In the genomic region with DNA sequence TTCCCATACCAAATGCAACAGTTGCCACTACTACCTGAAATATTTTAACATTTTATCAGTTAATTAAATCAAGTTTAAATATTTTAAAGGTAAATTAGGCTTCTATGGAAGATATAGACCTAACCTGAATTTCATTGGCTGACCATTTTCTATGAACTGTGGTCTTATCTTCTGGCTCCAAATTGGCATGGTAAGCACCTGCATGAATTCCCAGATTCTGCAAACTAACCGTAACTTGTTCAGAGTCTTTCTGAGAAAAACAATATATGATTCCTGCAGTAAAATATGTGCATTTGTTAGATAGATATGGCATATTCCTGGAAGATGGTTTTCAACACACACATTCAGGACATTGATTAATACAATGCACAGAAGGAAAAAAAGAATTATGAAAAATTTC, we compare ENCODE assay signal across 30 cellular contexts. TPM values are rescaled to one million over a fixed set of nuclear protein-coding genes. Genes with fewer than 3 reads are reported as not detected.
"Had no signal": no experiment of that assay in that cellular context is flagged by ENCODE, and none has a peak within 500 bp of the region (broad histone marks: within the 10 kb centered on the region; RNA-seq: fewer than 3 reads in every experiment).

No MANE protein-coding gene starts in this region.

- H3K27ac ChIP-seq: neutrophil, parathyroid adenoma, psoas muscle, right lobe of liver, sigmoid colon, suprapubic skin, testis, tibial artery, transverse colon, upper lobe of right lung, uterus had no signal

- H3K4me1 ChIP-seq: parathyroid adenoma, psoas muscle, right lobe of liver, sigmoid colon, testis, tibial artery, transverse colon, upper lobe of right lung, uterus had no signal

- H3K27me3 ChIP-seq: neutrophil, right lobe of liver, sigmoid colon, suprapubic skin, testis, tibial artery, transverse colon, upper lobe of right lung, uterus had no signal

- DNase-seq: naive thymus-derived CD8-positive, alpha-beta T cell; nephron progenitor cell; nucleus accumbens; posterior cingulate gyrus; psoas muscle; right cardiac atrium; right lobe of liver; sigmoid colon; small intestine; stimulated activated CD4-positive, alpha-beta T cell treated with anti-CD3 and anti-CD28 coated beads, Interleukin-15, amount 100 ng/mL, for 24 hours; stimulated activated CD4-positive, alpha-beta T cell treated with anti-CD3 and anti-CD28 coated beads, Interleukin-2, amount 100 ng/mL, for 24 hours; stimulated activated CD4-positive, alpha-beta T cell treated with anti-CD3 and anti-CD28 coated beads, Interleukin-2, amount 100 ng/mL, for 48 hours; stimulated activated CD4-positive, alpha-beta T cell treated with anti-CD3 and anti-CD28 coated beads, Interleukin-4, amount 100 ng/mL, for 24 hours; stimulated activated naive CD4-positive, alpha-beta T cell; stimulated activated naive CD8-positive, alpha-beta T cell treated with anti-CD3 and anti-CD28 coated beads, Interleukin-15, amount 100 ng/mL, for 72 hours; stimulated activated naive CD8-positive, alpha-beta T cell treated with anti-CD3 and anti-CD28 coated beads, Interleukin-15, Interleukin-2, amounts not matched to agents 100 U/mL and 50 U/mL, for 24 hours; substantia nigra; testis; tibial artery; transverse colon; upper lobe of right lung; uterus had no signal

- H3K4me3 ChIP-seq: psoas muscle, right lobe of liver, sigmoid colon, suprapubic skin, testis, tibial artery, transverse colon, upper lobe of right lung, uterus had no signal

- ATAC-seq: naive thymus-derived CD8-positive, alpha-beta T cell; natural killer cell treated with Interleukin-12 subunit alpha and Interleukin-12 subunit beta and Interleukin-15 and Interleukin-18, amount 100 ng/mL, for 72 hours; psoas muscle; right cardiac atrium; right lobe of liver; stimulated activated memory B cell treated with anti-CD40 and anti-IgM and Interleukin-4, amounts not matched to agents 10 μg/mL and 1 μg/mL and 100 μg/mL, for 72 hours; stimulated activated naive CD8-positive, alpha-beta T cell treated with anti-CD3 and anti-CD28 coated beads, Interleukin-15, amount 100 ng/mL, for 72 hours; stimulated activated naive CD8-positive, alpha-beta T cell treated with anti-CD3 and anti-CD28 coated beads, Interleukin-15, Interleukin-2, amounts not matched to agents 100 U/mL and 50 U/mL, for 24 hours; upper lobe of right lung had no signal

- H3K27ac Mint-ChIP-seq: natural killer cell treated with Interleukin-12 subunit alpha and Interleukin-12 subunit beta and Interleukin-15 and Interleukin-18, amount 100 ng/mL, for 72 hours; nephron progenitor cell; progenitor cell of endocrine pancreas; stimulated activated memory B cell treated with anti-CD40 and anti-IgM and Interleukin-4, amounts not matched to agents 10 μg/mL and 1 μg/mL and 100 μg/mL, for 72 hours; stimulated activated naive CD8-positive, alpha-beta T cell treated with anti-CD3 and anti-CD28 coated beads, Interleukin-15, amount 100 ng/mL, for 72 hours; type B pancreatic cell had no signal

- H3K4me1 Mint-ChIP-seq: naive thymus-derived CD8-positive, alpha-beta T cell; nephron progenitor cell; neural crest cell; stimulated activated memory B cell treated with anti-CD40 and anti-IgM and Interleukin-4, amounts not matched to agents 10 μg/mL and 1 μg/mL and 100 μg/mL, for 72 hours had no signal

- H3K27me3 Mint-ChIP-seq: naive thymus-derived CD8-positive, alpha-beta T cell; natural killer cell treated with Interleukin-12 subunit alpha and Interleukin-12 subunit beta and Interleukin-15 and Interleukin-18, amount 100 ng/mL, for 72 hours; progenitor cell of endocrine pancreas; stimulated activated memory B cell treated with anti-CD40 and anti-IgM and Interleukin-4, amounts not matched to agents 10 μg/mL and 1 μg/mL and 100 μg/mL, for 72 hours; stimulated activated naive CD8-positive, alpha-beta T cell treated with anti-CD3 and anti-CD28 coated beads, Interleukin-15, amount 100 ng/mL, for 72 hours; type B pancreatic cell had no signal

- H3K9me3 ChIP-seq: neutrophil, psoas muscle, right lobe of liver, sigmoid colon, suprapubic skin, testis, tibial artery, transverse colon, upper lobe of right lung, uterus had no signal

- H3K4me3 Mint-ChIP-seq: naive thymus-derived CD8-positive, alpha-beta T cell; natural killer cell treated with Interleukin-12 subunit alpha and Interleukin-12 subunit beta and Interleukin-15 and Interleukin-18, amount 100 ng/mL, for 72 hours; nephron progenitor cell; neural crest cell; stimulated activated memory B cell treated with anti-CD40 and anti-IgM and Interleukin-4, amounts not matched to agents 10 μg/mL and 1 μg/mL and 100 μg/mL, for 72 hours; stimulated activated naive CD8-positive, alpha-beta T cell treated with anti-CD3 and anti-CD28 coated beads, Interleukin-15, amount 100 ng/mL, for 72 hours; type B pancreatic cell had no signal

- H3K36me3 ChIP-seq: uterus had no signal

- H3K9me3 Mint-ChIP-seq: naive thymus-derived CD8-positive, alpha-beta T cell; natural killer cell treated with Interleukin-12 subunit alpha and Interleukin-12 subunit beta and Interleukin-15 and Interleukin-18, amount 100 ng/mL, for 72 hours; nephron progenitor cell; neural crest cell; stimulated activated memory B cell treated with anti-CD40 and anti-IgM and Interleukin-4, amounts not matched to agents 10 μg/mL and 1 μg/mL and 100 μg/mL, for 72 hours; stimulated activated naive CD8-positive, alpha-beta T cell treated with anti-CD3 and anti-CD28 coated beads, Interleukin-15, amount 100 ng/mL, for 72 hours; type B pancreatic cell had no signal

RNA-seq across cellular contexts. Expression of a gene that starts 50.5 kb away (rescaled TPM):
- total RNA-seq: transverse colon had no signal
